In the genomic region with DNA sequence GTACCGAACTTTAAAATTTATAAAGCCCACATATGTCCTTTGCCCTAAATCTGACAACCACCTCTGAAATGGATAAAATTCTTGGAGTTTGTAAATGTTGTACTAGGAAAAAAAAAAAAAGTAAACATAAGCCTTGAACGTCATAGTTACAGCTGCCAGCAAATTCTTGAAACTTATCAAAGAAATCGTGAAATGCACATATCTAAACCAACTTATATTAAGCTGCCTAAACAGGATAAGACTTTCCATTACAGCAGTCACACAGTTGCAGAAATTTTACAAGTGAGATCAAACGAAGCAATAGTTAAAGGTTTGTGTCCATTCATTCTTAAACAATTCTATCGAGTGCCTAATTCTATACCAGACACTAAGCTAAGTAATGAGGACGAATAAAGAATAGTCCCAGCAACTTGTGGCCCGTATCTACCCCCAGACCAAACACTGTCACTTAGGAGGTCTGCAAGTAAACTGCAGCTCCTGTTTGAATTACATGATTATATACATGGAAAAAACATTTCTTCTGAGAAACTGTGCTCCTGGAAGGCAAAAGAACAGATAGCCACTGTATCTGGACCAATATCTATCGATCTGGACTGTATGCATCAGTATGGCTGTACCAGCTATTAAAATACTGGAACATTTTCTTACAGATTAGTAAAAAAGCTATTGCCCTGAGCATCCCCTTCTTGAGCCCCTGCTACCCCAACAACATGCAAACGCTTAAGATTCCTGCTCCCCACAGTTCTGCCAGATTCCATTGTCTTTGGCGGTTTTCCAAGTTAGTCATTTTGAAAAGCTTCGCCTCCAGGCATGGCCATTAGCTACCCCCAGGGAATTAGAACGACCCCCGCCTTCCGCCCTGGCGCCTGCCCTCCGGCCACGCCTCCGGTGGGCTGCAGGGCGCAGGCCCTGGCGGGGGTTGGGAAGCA, we compare ENCODE assay signal across 8 cellular contexts. TPM values are rescaled to one million over a fixed set of nuclear protein-coding genes. Genes with fewer than 3 reads are reported as not detected.
DNase-seq lines count a peak whose midpoint lies in the region; ATAC-seq and TF ChIP-seq lines count a peak whose summit lies in the region.

No MANE protein-coding gene starts in this region.

- peak overlapping the region in 1 of 2 donors; percentile 43 for H3K4me3 ChIP-seq in duodenal mucosa (ENCODE audit: low read depth in 1 of 2, low read length in 2 of 2)
- no peak overlapping the region for H3K4me3 ChIP-seq in mucosa of descending colon

- peak overlapping the region; percentile 1 for H3K27ac ChIP-seq in duodenal mucosa (ENCODE audit: low read depth, low read length)

- TF ChIP-seq CTCF in mucosa of descending colon (IDR thresholded peaks at IDR 0.05), result no peak
- no peak for TF ChIP-seq CTCF in GM10248 (IDR thresholded peaks at IDR 0.05; ENCODE audit: control extremely low read depth, extremely low read depth, low read depth, missing control alignments)

- no peaks in the 10 kb centered on the region for H3K36me3 ChIP-seq in duodenal mucosa (ENCODE audit: control insufficient read depth in 1 of 2, insufficient read depth in 2 of 2, low read length in 2 of 2)
- H3K36me3 ChIP-seq in mucosa of descending colon (ENCODE audit: low read depth), result no peaks in the 10 kb centered on the region

- CTCF ChIA-PET in GM10248 (lab: Yijun Ruan, JAX), result no interaction called here

- ATAC-seq in mucosa of descending colon (no peak), HG03045 (IDR thresholded peaks at IDR 0.05; ENCODE audit: unreplicated experiment) (no peak), GM18907 (IDR thresholded peaks at IDR 0.05; ENCODE audit: unreplicated experiment) (no peak)

- intact Hi-C loops in mucosa of descending colon (cut with DNase I, micrococcal nuclease), result no loop called here

- H3K9me3 ChIP-seq in duodenal mucosa (ENCODE audit: control insufficient read depth in 1 of 2, low read length in 2 of 2), result no peaks in the 10 kb centered on the region
- no peaks in the 10 kb centered on the region for H3K9me3 ChIP-seq in mucosa of descending colon

- H3K27me3 ChIP-seq in duodenal mucosa (ENCODE audit: control insufficient read depth in 1 of 2, insufficient read depth in 2 of 2, low read length in 2 of 2), result no peaks in the 10 kb centered on the region

- H3K4me1 ChIP-seq in duodenal mucosa (ENCODE audit: control insufficient read depth in 1 of 2, insufficient read depth in 2 of 2, low read length in 2 of 2) (peaks cover 0 to 5% of the 10 kb centered on the region in 2 donors), mucosa of descending colon (ENCODE audit: low read depth) (no peaks in the 10 kb centered on the region)

- POLR2A ChIA-PET in GM10248 (lab: Yijun Ruan, JAX), result no interaction called here

- H3K9ac ChIP-seq in duodenal mucosa (ENCODE audit: low read depth in 1 of 2, low read length in 2 of 2), result no peak overlapping the region

- DNase-seq in ELF-1 (ENCODE audit: low read depth, low spot score), result peak; percentile 66
- DNase-seq in NCI-H460 (ENCODE audit: extremely low read depth, low read depth), result peak; percentile 61
- DNase-seq in mucosa of descending colon, result peak in 2 of 3 donors; percentile 9 to 41
- DNase-seq in GM10248 (ENCODE audit: extremely low spot score), result no peak
- no peak for DNase-seq in SIG-M5 treated with dmso at 0.1 percent for 504 hours (lab: John Stamatoyannopoulos, UW; ENCODE audit: unreplicated experiment)

RNA-seq across cellular contexts. Expression of a gene that starts 3.4 kb away (rescaled TPM):
- 23.4 and 27.1 TPM in 2 replicates for total RNA-seq in NCI-H460 (2014; rRNA removed; shearing (Covaris generic))
- 29.1 and 42.2 TPM in 2 replicates for polyA plus RNA-seq in NCI-H460 (2014; cell fraction: nucleus; rRNA removed)
- 10 to 100 TPM; 25.0 to 29.2 (median 28.3) TPM for total RNA-seq in mucosa of descending colon

Comparison
In these comparisons a context has a peak if more than half of its experiments do, and no peak if none do; other contexts are left out.
1. DNase-seq: peak in ELF-1 (single experiment), NCI-H460 (single experiment) and mucosa of descending colon (2 of 3); none in GM10248 (single experiment) and SIG-M5 treated with dmso at 0.1 percent for 504 hours (single experiment).